ENCODE assay signal across 35 cellular contexts in the genomic region with DNA sequence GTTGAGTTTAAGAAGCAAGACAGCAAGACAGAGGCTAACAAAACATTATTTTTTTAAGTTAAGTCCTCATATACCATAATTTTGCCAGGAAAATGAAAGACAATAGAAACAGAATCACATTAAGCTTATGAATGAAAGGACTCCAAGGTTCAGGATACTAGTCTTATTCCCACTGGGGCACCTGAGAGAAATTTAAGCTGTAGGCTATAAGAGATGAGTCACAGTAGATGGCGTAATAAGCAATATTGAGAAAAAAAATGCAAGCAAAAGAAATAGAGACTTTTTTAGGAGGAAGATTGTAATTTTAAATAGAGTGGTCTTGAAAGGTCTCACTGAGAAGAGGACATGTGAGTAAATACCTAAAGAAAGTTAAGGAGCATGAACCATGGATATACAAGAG. TPM values are rescaled to one million over a fixed set of nuclear protein-coding genes. Genes with fewer than 3 reads are reported as not detected.
"Had no signal": no experiment of that assay in that cellular context is flagged by ENCODE, and none has a peak within 500 bp of the region (broad histone marks: within the 10 kb centered on the region; RNA-seq: fewer than 3 reads in every experiment).

No MANE protein-coding gene starts in this region.

- H3K4me2 ChIP-seq: smooth muscle cell had no signal

- H3K4me3 ChIP-seq: cardiac muscle cell, coronary artery, dorsolateral prefrontal cortex, heart left ventricle, ovary, prostate gland, sigmoid colon, smooth muscle cell, stomach, thyroid gland, upper lobe of left lung, vagina had no signal

- H3K9me3 ChIP-seq: ovary, prostate gland, stomach, thyroid gland, upper lobe of left lung, vagina had no signal

- DNase-seq: activated CD4-positive, alpha-beta T cell treated with anti-CD3 and anti-CD28 coated beads for 36 hours; activated CD4-positive, alpha-beta T cell treated with anti-CD3 and anti-CD28 coated beads, Interleukin-2, amount 50 U/mL, for 4 hours; activated CD4-positive, CD25-positive, alpha-beta regulatory T cell; activated naive CD4-positive, alpha-beta T cell; activated T-cell treated with anti-CD3 and anti-CD28 coated beads for 4 hours; activated T-cell treated with anti-CD3 and anti-CD28 coated beads, Interleukin-2, amount 50 U/mL, for 72 hours; anterior cingulate cortex; dorsolateral prefrontal cortex; effector memory CD4-positive, alpha-beta T cell; foreskin fibroblast; heart left ventricle; hypothalamus; immature natural killer cell; kidney; left colon; midbrain; naive thymus-derived CD4-positive, alpha-beta T cell; ovary; sigmoid colon; stimulated activated CD4-positive, alpha-beta T cell treated with anti-CD3 and anti-CD28 coated beads, Interleukin-1b, Interleukin-23, amount 100 ng/mL, for 48 hours; stimulated activated CD4-positive, alpha-beta T cell treated with anti-CD3 and anti-CD28 coated beads, Interleukin-4, amount 100 ng/mL, for 4 hours; stimulated activated naive B cell treated with anti-CD40 and anti-IgM and Interleukin-4, amounts not matched to agents 10 μg/mL and 1 μg/mL and 100 μg/mL, for 72 hours; stomach; thyroid gland; upper lobe of left lung had no signal

- H3K27ac ChIP-seq: cardiac muscle cell, coronary artery, dorsolateral prefrontal cortex, heart left ventricle, ovary, prostate gland, sigmoid colon, stomach, thyroid gland, upper lobe of left lung, vagina had no signal

- H3K36me3 ChIP-seq: cardiac muscle cell, heart left ventricle, ovary, prostate gland, sigmoid colon, stomach, thyroid gland, upper lobe of left lung, vagina had no signal

- ATAC-seq: activated CD4-positive, alpha-beta T cell treated with anti-CD3 and anti-CD28 coated beads for 36 hours; activated T-cell treated with anti-CD3 and anti-CD28 coated beads, Interleukin-2, amount 50 U/mL, for 72 hours; heart left ventricle; left colon; naive thymus-derived CD4-positive, alpha-beta T cell; stimulated activated naive B cell treated with anti-CD40 and anti-IgM and Interleukin-4, amounts not matched to agents 10 μg/mL and 1 μg/mL and 100 μg/mL, for 72 hours had no signal

- H3K4me1 ChIP-seq: heart left ventricle, prostate gland, sigmoid colon, stomach, thyroid gland, upper lobe of left lung, vagina had no signal

- H3K27me3 ChIP-seq: cardiac muscle cell, heart left ventricle, ovary, sigmoid colon, stomach, thyroid gland, upper lobe of left lung, vagina had no signal

- FAIRE-seq: kidney had no signal

RNA-seq across cellular contexts. Expression of a gene that starts 57.1 kb away (rescaled TPM):
- total RNA-seq: activated CD4-positive, alpha-beta T cell treated with anti-CD3 and anti-CD28 coated beads for 36 hours; activated T-cell treated with anti-CD3 and anti-CD28 coated beads, Interleukin-2, amount 50 U/mL, for 72 hours; cardiac muscle cell; cerebellum; dorsolateral prefrontal cortex; heart left ventricle; kidney; left colon; liver; naive thymus-derived CD4-positive, alpha-beta T cell; ovary; sigmoid colon; smooth muscle cell; stomach; upper lobe of left lung; vagina had no signal
- polyA plus RNA-seq: adipose tissue; cardiac muscle cell; esophagus; heart left ventricle; immature natural killer cell; liver; naive thymus-derived CD4-positive, alpha-beta T cell; neural cell; ovary; sigmoid colon; smooth muscle cell; stomach had no signal
